In the genomic region with DNA sequence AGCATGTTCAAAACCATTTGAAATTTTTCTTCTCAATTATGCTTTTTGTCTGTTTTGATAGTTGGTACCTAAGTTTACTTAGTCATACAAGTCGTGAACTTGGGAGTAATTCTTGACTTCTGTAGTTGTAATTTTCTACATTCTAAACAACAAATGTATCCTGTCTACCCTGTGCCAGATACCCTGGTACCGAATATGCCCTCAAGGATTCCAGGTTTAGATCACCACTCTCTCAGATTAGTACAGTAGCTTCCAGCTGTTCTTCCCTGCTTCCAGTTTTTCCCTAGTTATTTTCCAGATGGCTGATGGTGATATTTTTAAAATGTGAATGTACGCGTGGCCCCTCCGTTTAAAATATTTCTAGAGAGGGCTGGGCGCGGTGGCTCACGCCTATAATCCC, we compare ENCODE assay signal across 12 cellular contexts. TPM values are rescaled to one million over a fixed set of nuclear protein-coding genes. Genes with fewer than 3 reads are reported as not detected.
DNase-seq lines count a peak whose midpoint lies in the region; ATAC-seq and TF ChIP-seq lines count a peak whose summit lies in the region.
"Had no signal": no experiment of that assay in that cellular context is flagged by ENCODE, and none has a peak within 500 bp of the region (broad histone marks: within the 10 kb centered on the region; RNA-seq: fewer than 3 reads in every experiment).

No MANE protein-coding gene starts in this region.

- CTCF ChIA-PET in CD8-positive, alpha-beta T cell (lab: Charles Lee) = no interaction called here

- H3K4me3 Mint-ChIP-seq in CD8-positive, alpha-beta T cell = peak overlapping the region; percentile 58
- no peak overlapping the region for H3K4me3 Mint-ChIP-seq in progenitor cell of endocrine pancreas (ENCODE audit: low read depth)
- H3K4me3 Mint-ChIP-seq: activated naive CD4-positive, alpha-beta T cell treated with anti-CD3 and anti-CD28 coated beads, Interleukin-2, amount 10 ng/mL, durations not matched to agents 7 days and 5 days had no signal

- H3K9ac ChIP-seq in HUES64 (ENCODE audit: low read depth, low read length) = peak overlapping the region; percentile 18

- intact Hi-C loops in CD8-positive, alpha-beta T cell (cut with DNase I, micrococcal nuclease) = loop anchor here (5.0 kb wide), 2 partner anchors 37 to 47 kb away; no protein-coding TSS in a partner anchor

- H3K4me1 ChIP-seq in CD8-positive, alpha-beta T cell (ENCODE audit: insufficient read depth, low read length) = peaks cover 29% of the 10 kb centered on the region
- peaks cover 21% of the 10 kb centered on the region for H3K4me1 ChIP-seq in HUES64 (ENCODE audit: insufficient read depth, low read length)

- H3K36me3 Mint-ChIP-seq in CD8-positive, alpha-beta T cell = peaks cover 33% of the 10 kb centered on the region
- H3K36me3 Mint-ChIP-seq in progenitor cell of endocrine pancreas (ENCODE audit: insufficient read depth) = peaks cover 15% of the 10 kb centered on the region

- H3K4me3 ChIP-seq in CD8-positive, alpha-beta T cell (ENCODE audit: low read depth, low read length) = no peak overlapping the region
- H3K4me3 ChIP-seq in HUES64 (ENCODE audit: low read length) (no peak overlapping the region; the same call in 1 of the 2 replicates), brain microvascular endothelial cell (ENCODE audit: low read depth, low read length) (no peak overlapping the region)

- ATAC-seq in CD8-positive, alpha-beta T cell = no peak

- no peaks in the 10 kb centered on the region for H3K27me3 Mint-ChIP-seq in CD8-positive, alpha-beta T cell (ENCODE audit: low read depth)
- H3K27me3 Mint-ChIP-seq in progenitor cell of endocrine pancreas = no peaks in the 10 kb centered on the region
- H3K27me3 Mint-ChIP-seq: activated naive CD4-positive, alpha-beta T cell treated with anti-CD3 and anti-CD28 coated beads, Interleukin-2, amount 10 ng/mL, durations not matched to agents 7 days and 5 days had no signal

- peaks cover 4% of the 10 kb centered on the region for H3K9me3 Mint-ChIP-seq in CD8-positive, alpha-beta T cell
- peaks cover 12% of the 10 kb centered on the region for H3K9me3 Mint-ChIP-seq in progenitor cell of endocrine pancreas (ENCODE audit: low read depth)

- H3K27ac ChIP-seq in CD8-positive, alpha-beta T cell (ENCODE audit: low read depth, low read length) = no peak overlapping the region
- 0 out of 2 replicates have a peak overlapping the region, but pooled peaks have one; percentile 2 for H3K27ac ChIP-seq in HUES64 (ENCODE audit: low read depth, low read length)
- peak overlapping the region; percentile 27 for H3K27ac ChIP-seq in brain microvascular endothelial cell

- in situ Hi-C loops in brain microvascular endothelial cell (cut with HindIII; ENCODE audit: low pct_ligation_motif_present, low sequenced_read_pairs) = no loop called here

- H3K9me3 ChIP-seq in CD8-positive, alpha-beta T cell (ENCODE audit: low read length) = peaks cover 7% of the 10 kb centered on the region
- peaks cover 16% of the 10 kb centered on the region for H3K9me3 ChIP-seq in HUES64 (ENCODE audit: insufficient read depth, low read depth, low read length)

- DNase-seq in CD8-positive, alpha-beta T cell = no peak
- no peak for DNase-seq in brain microvascular endothelial cell
- no peak for DNase-seq in progenitor cell of endocrine pancreas (ENCODE audit: low spot score, unreplicated experiment)
- DNase-seq in NK-92 (lab: John Stamatoyannopoulos, UW; ENCODE audit: unreplicated experiment) = no peak
- DNase-seq in NCI-H128 (lab: John Stamatoyannopoulos, UW; ENCODE audit: unreplicated experiment) = no peak
- DNase-seq in NCI-H2196 (lab: John Stamatoyannopoulos, UW; ENCODE audit: unreplicated experiment) = no peak
- no peak for DNase-seq in HuH-7 (ENCODE audit: low spot score)
- DNase-seq: activated naive CD4-positive, alpha-beta T cell treated with anti-CD3 and anti-CD28 coated beads, Interleukin-2, amount 10 ng/mL, durations not matched to agents 7 days and 5 days; AML-193; effector CD4-positive, alpha-beta T cell; hippocampal formation had no signal

- POLR2A ChIA-PET in CD8-positive, alpha-beta T cell (lab: Charles Lee) = no interaction called here

- H3K27me3 ChIP-seq in CD8-positive, alpha-beta T cell (ENCODE audit: insufficient read depth, low read length) = no peaks in the 10 kb centered on the region
- H3K27me3 ChIP-seq in HUES64 (ENCODE audit: insufficient read depth, low read length) (no peaks in the 10 kb centered on the region), brain microvascular endothelial cell (replicated peaks) (no peaks in the 10 kb centered on the region)

- TF ChIP-seq CTCF in CD8-positive, alpha-beta T cell (IDR thresholded peaks at IDR 0.05) = no peak
- TF ChIP-seq CTCF in brain microvascular endothelial cell (IDR thresholded peaks at IDR 0.05; ENCODE audit: low read depth, low read length, missing control alignments) (no peak), progenitor cell of endocrine pancreas (IDR thresholded peaks at IDR 0.05; ENCODE audit: unreplicated experiment) (no peak)

- H3K4me1 Mint-ChIP-seq in CD8-positive, alpha-beta T cell (ENCODE audit: low read depth) = peaks cover 80% of the 10 kb centered on the region
- peaks cover 13% of the 10 kb centered on the region for H3K4me1 Mint-ChIP-seq in progenitor cell of endocrine pancreas (ENCODE audit: low read depth)

- peaks cover 3% of the 10 kb centered on the region for H3K36me3 ChIP-seq in CD8-positive, alpha-beta T cell (ENCODE audit: insufficient read depth, low read length)
- peaks cover 29% of the 10 kb centered on the region for H3K36me3 ChIP-seq in HUES64 (ENCODE audit: insufficient read depth, low read length)
- H3K36me3 ChIP-seq in brain microvascular endothelial cell (replicated peaks) = no peaks in the 10 kb centered on the region

- H3K27ac Mint-ChIP-seq in CD8-positive, alpha-beta T cell = peak overlapping the region; percentile 87
- H3K27ac Mint-ChIP-seq in progenitor cell of endocrine pancreas = peak overlapping the region; percentile 89
- H3K27ac Mint-ChIP-seq: activated naive CD4-positive, alpha-beta T cell treated with anti-CD3 and anti-CD28 coated beads, Interleukin-2, amount 10 ng/mL, durations not matched to agents 7 days and 5 days had no signal

- WGBS in HUES64 = 94% methylated on average over 7 of the region's 8 CpGs

RNA-seq across cellular contexts. Expression of a gene that starts 6.5 kb away (rescaled TPM):
- 10 to 100 TPM; 44.0 to 47.9 TPM for total RNA-seq in CD8-positive, alpha-beta T cell
- polyA plus RNA-seq in HUES64 (2013, experiment 1 of 2) = 23.6 TPM
- polyA plus RNA-seq in HUES64 (2013, experiment 2 of 2) = 25.2 TPM
- 25.1 and 27.8 TPM in 2 replicates for total RNA-seq in progenitor cell of endocrine pancreas

RNA-seq across cellular contexts. Expression of a gene that starts 33.2 kb away (rescaled TPM):
- total RNA-seq in CD8-positive, alpha-beta T cell = not detected
- polyA plus RNA-seq in HUES64 (2013, experiment 1 of 2) = 22.0 TPM
- 19.8 TPM for polyA plus RNA-seq in HUES64 (2013, experiment 2 of 2)
- total RNA-seq in progenitor cell of endocrine pancreas = 14.3 and 15.9 TPM in 2 replicates

Comparison
In these comparisons a context has a peak if more than half of its experiments do, and no peak if none do; other contexts are left out.
1. RNA of a gene that starts 33.2 kb away (total RNA-seq): 14.3 to 15.9 TPM in progenitor cell of endocrine pancreas; not detected in CD8-positive, alpha-beta T cell; every median in the first group is over 10 times any median in the second.